ENCODE assay signal across 18 cellular contexts in genomic region chr1:211892577-211892976, GRCh38.
DNase-seq lines count a peak whose midpoint lies in the region; ATAC-seq and TF ChIP-seq lines count a peak whose summit lies in the region.
"Had no signal": no experiment of that assay in that cellular context is flagged by ENCODE, and none has a peak within 500 bp of the region (broad histone marks: within the 10 kb centered on the region; RNA-seq: fewer than 3 reads in every experiment).

No MANE protein-coding gene starts in this region.

- DNase-seq in DMS 273 (lab: John Stamatoyannopoulos, UW; ENCODE audit: unreplicated experiment) (peak; percentile 69), DMS 273 treated with DMSO at 0.1 percent for 48 hours (lab: John Stamatoyannopoulos, UW) (no peak), BE2C (peak; percentile 23), NCI-H748 treated with DMSO at 0.1 percent for 48 hours (lab: John Stamatoyannopoulos, UW) (peak; percentile 12), left lobe of liver (ENCODE audit: low spot score) (peak; percentile 61), putamen (ENCODE audit: low spot score) (no peak), MG63 (no peak)
- DNase-seq: AML-193; Calu3; CD4-positive, alpha-beta memory T cell; GF-D8; GOT3; H7; HFFc6 had no signal

- no peaks in the 10 kb centered on the region for H3K9me3 ChIP-seq in BE2C
- H3K9me3 ChIP-seq in MG63: no peaks in the 10 kb centered on the region
- H3K9me3 ChIP-seq: A549 had no signal

- no peaks in the 10 kb centered on the region for H3K4me1 ChIP-seq in BE2C

- ATAC-seq in left lobe of liver: peak; percentile 72
- ATAC-seq in GM21825 (IDR thresholded peaks at IDR 0.05; ENCODE audit: unreplicated experiment): no peak
- ATAC-seq: A549, HCT116 had no signal

- H3K27me3 ChIP-seq in BE2C (no peaks in the 10 kb centered on the region), MG63 (no peaks in the 10 kb centered on the region)
- H3K27me3 ChIP-seq: BLaER1 had no signal

- TF ChIP-seq CTCF in BE2C (IDR thresholded peaks at IDR 0.05; ENCODE audit: low read depth, low read length): no peak

- H3K36me3 ChIP-seq in BE2C (no peaks in the 10 kb centered on the region), MG63 (no peaks in the 10 kb centered on the region)
- H3K36me3 ChIP-seq: BLaER1 had no signal

- H3K4me3 ChIP-seq in BE2C (ENCODE audit: low read depth, low read length) (no peak overlapping the region), MG63 (no peak overlapping the region)
- H3K4me3 ChIP-seq: A549, BLaER1 had no signal

Comparison
In these comparisons a context has a peak if more than half of its experiments do, and no peak if none do; other contexts are left out.
1. DNase-seq: peak in DMS 273 (single experiment), BE2C (single experiment), NCI-H748 treated with DMSO at 0.1 percent for 48 hours (single experiment) and left lobe of liver (single experiment); none in DMS 273 treated with DMSO at 0.1 percent for 48 hours (single experiment), putamen (single experiment) and MG63 (single experiment).